Comparison of ENCODE assay signal across 19 cellular contexts in the genomic region with DNA sequence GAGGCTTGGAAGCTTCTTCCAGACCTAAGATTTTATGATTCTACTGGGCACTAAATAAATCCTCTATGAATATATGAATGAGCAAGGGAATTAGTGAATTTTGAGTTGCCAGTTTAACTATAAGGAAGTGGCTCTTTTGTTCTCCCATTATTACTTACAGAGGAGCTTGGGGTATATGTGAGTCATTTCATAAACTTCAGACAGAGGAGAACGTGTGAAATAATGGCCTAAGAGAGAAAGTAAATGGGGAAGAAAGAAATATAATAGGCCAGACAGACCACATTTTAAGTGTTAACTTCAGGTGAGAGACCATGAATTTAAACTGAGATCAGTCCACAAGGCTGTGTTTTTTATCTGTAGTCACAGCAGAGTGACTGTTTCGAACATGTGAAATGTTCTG.
DNase-seq lines count a peak whose midpoint lies in the region; ATAC-seq and TF ChIP-seq lines count a peak whose summit lies in the region.
"Had no signal": no experiment of that assay in that cellular context is flagged by ENCODE, and none has a peak within 500 bp of the region (broad histone marks: within the 10 kb centered on the region; RNA-seq: fewer than 3 reads in every experiment).

No MANE protein-coding gene starts in this region.

- no peaks in the 10 kb centered on the region for H4K20me1 ChIP-seq in Karpas-422 (ENCODE audit: insufficient read depth, low read depth, low read length)

- H3K23ac ChIP-seq in trophoblast cell (ENCODE audit: low read length) = no peak overlapping the region

- H3K4me2 ChIP-seq in trophoblast cell (ENCODE audit: low read length) (no peak overlapping the region), Karpas-422 (ENCODE audit: low read depth, low read length, poor library complexity, severe bottlenecking) (no peak overlapping the region)

- H3K14ac ChIP-seq in trophoblast cell (ENCODE audit: low read length) = no peak overlapping the region

- ATAC-seq in GM18858 (IDR thresholded peaks at IDR 0.05; ENCODE audit: unreplicated experiment) (peak; percentile 71), GM21717 (IDR thresholded peaks at IDR 0.05; ENCODE audit: unreplicated experiment) (peak; percentile 56), HG03135 (IDR thresholded peaks at IDR 0.05; ENCODE audit: unreplicated experiment) (peak; percentile 57), SK-N-SH treated with all-trans-retinoic acid at 6 μM for 48 hours (no peak)
- ATAC-seq: K562; left lung; pancreas; stimulated activated memory B cell treated with anti-CD40 and anti-IgM and Interleukin-4, amounts not matched to agents 10 μg/mL and 1 μg/mL and 100 μg/mL, for 72 hours had no signal

- no CpG with 5 or more reads among the region's 2 CpGs for WGBS in trophoblast cell (ENCODE audit: extremely low coverage, insufficient coverage, insufficient read length)

- H2BK120ac ChIP-seq in trophoblast cell (ENCODE audit: insufficient read depth, low read length, poor library complexity) = no peak overlapping the region

- H3K27ac ChIP-seq in trophoblast cell (ENCODE audit: low read depth, low read length) = no peak overlapping the region
- no peak overlapping the region for H3K27ac ChIP-seq in Karpas-422 (ENCODE audit: low read length)
- H3K27ac ChIP-seq: breast epithelium, left lung, pancreas, SJCRH30, skin epidermis, uterus had no signal

- no peak overlapping the region for H2BK12ac ChIP-seq in trophoblast cell (ENCODE audit: low read length)

- H3K4me1 ChIP-seq in trophoblast cell (ENCODE audit: control insufficient read depth in 1 of 2, insufficient read depth in 2 of 2, low read length in 2 of 2) (no peaks in the 10 kb centered on the region), Karpas-422 (ENCODE audit: low read length) (no peaks in the 10 kb centered on the region)
- H3K4me1 ChIP-seq: breast epithelium, left lung, pancreas, SJCRH30, uterus had no signal

- no peak overlapping the region for H4K12ac ChIP-seq in trophoblast cell (ENCODE audit: low read depth, low read length)

- no peak overlapping the region for H2AK5ac ChIP-seq in trophoblast cell (ENCODE audit: low read length)

- no peak overlapping the region for H4K8ac ChIP-seq in trophoblast cell (ENCODE audit: low read depth, low read length)

- H3K4ac ChIP-seq in trophoblast cell (ENCODE audit: low read depth, low read length) = no peak overlapping the region

- no peak overlapping the region for H4K91ac ChIP-seq in trophoblast cell (ENCODE audit: low read depth, low read length)

- no peak overlapping the region for H2BK5ac ChIP-seq in trophoblast cell (ENCODE audit: low read depth, low read length, poor library complexity)

- H3K36me3 ChIP-seq in trophoblast cell (ENCODE audit: control insufficient read depth in 1 of 2, insufficient read depth in 2 of 2, low read length in 2 of 2) (no peaks in the 10 kb centered on the region), Karpas-422 (ENCODE audit: insufficient read depth, low read length) (no peaks in the 10 kb centered on the region)
- H3K36me3 ChIP-seq: breast epithelium, left lung, pancreas, SJCRH30, uterus had no signal

- H3K79me2 ChIP-seq in trophoblast cell (ENCODE audit: control insufficient read depth, insufficient read depth, low read length, poor library complexity) = no peaks in the 10 kb centered on the region
- H3K79me2 ChIP-seq in Karpas-422 (ENCODE audit: low read length) = no peaks in the 10 kb centered on the region

- H3K18ac ChIP-seq in trophoblast cell (ENCODE audit: low read length) = no peak overlapping the region

- H3K79me1 ChIP-seq in trophoblast cell (ENCODE audit: low read length) = no peaks in the 10 kb centered on the region

- H3K9me3 ChIP-seq in trophoblast cell (ENCODE audit: insufficient read depth, low read depth, low read length) (no peaks in the 10 kb centered on the region), Karpas-422 (ENCODE audit: low read length) (peaks cover 18% of the 10 kb centered on the region; the same call in 1 of the 2 replicates)
- H3K9me3 ChIP-seq: breast epithelium, left lung, pancreas, SJCRH30, uterus had no signal

- H3K9me2 ChIP-seq in Karpas-422 (replicated peaks; ENCODE audit: insufficient read depth, low read length) = no peaks in the 10 kb centered on the region

- H3K27me3 ChIP-seq in trophoblast cell (ENCODE audit: insufficient read depth, low read length) = no peaks in the 10 kb centered on the region
- no peaks in the 10 kb centered on the region for H3K27me3 ChIP-seq in Karpas-422 (ENCODE audit: low read length)
- H3K27me3 ChIP-seq: breast epithelium, left lung, pancreas, SJCRH30, uterus had no signal

- no peak overlapping the region for H3K4me3 ChIP-seq in trophoblast cell (ENCODE audit: low read depth, low read length)
- H3K4me3 ChIP-seq in Karpas-422 (ENCODE audit: low read length) = no peak overlapping the region
- H3K4me3 ChIP-seq: breast epithelium, K562, left lung, pancreas, SJCRH30, skin epidermis, uterus had no signal

- H2AFZ ChIP-seq in trophoblast cell (ENCODE audit: insufficient read depth, low read length, poor library complexity) = no peak overlapping the region
- no peak overlapping the region for H2AFZ ChIP-seq in Karpas-422 (ENCODE audit: low read length)

- DNase-seq in glomerular visceral epithelial cell (ENCODE audit: extremely low spot score) (peak; percentile 7), NCI-H774 (lab: John Stamatoyannopoulos, UW) (no peak), trophoblast cell (no peak), Karpas-422 (no peak)
- DNase-seq: DMS 273 treated with DMSO at 0.1 percent for 48 hours, left lung, NCI-H1417 treated with DMSO at 0.1 percent for 48 hours, NCI-H226, pancreas, SJCRH30, uterus had no signal

- H3K9ac ChIP-seq in trophoblast cell (ENCODE audit: low read length) (no peak overlapping the region), Karpas-422 (ENCODE audit: low read length) (no peak overlapping the region)

TF ChIP-seq in SK-N-SH treated with all-trans-retinoic acid at 6 μM for 48 hours, 23 proteins besides CTCF, POLR2A, EP300 and RAD21:
- TF ChIP-seq ZNF565 (CRISPR knock-in tag; conservative IDR thresholded peaks at IDR 0.05; ENCODE audit: low read depth) = no peak
